Comparison of ENCODE assay signal across 23 cellular contexts in genomic region chr6:157098999-157099398, GRCh38.
DNase-seq lines count a peak whose midpoint lies in the region; ATAC-seq and TF ChIP-seq lines count a peak whose summit lies in the region.
"Had no signal": no experiment of that assay in that cellular context is flagged by ENCODE, and none has a peak within 500 bp of the region (broad histone marks: within the 10 kb centered on the region; RNA-seq: fewer than 3 reads in every experiment).

No MANE protein-coding gene starts in this region.

- peak overlapping the region; percentile 95 for H3K27ac Mint-ChIP-seq in CD4-positive, alpha-beta T cell
- H3K27ac Mint-ChIP-seq in T-cell = peak overlapping the region; percentile 93 to 94
- peak overlapping the region; percentile 19 for H3K27ac Mint-ChIP-seq in dendritic cell treated with granulocyte-macrophage colony-stimulating factor and Interleukin-4, amounts not matched to agents 40 ng/mL and 50 ng/mL, for 4 days
- H3K27ac Mint-ChIP-seq in natural killer cell treated with Interleukin-12 subunit alpha and Interleukin-12 subunit beta and Interleukin-15 and Interleukin-18, amount 100 ng/mL, for 72 hours = peak overlapping the region; percentile 68 to 89
- H3K27ac Mint-ChIP-seq: GM23338 had no signal

- no peak for ATAC-seq in CD4-positive, alpha-beta T cell (ENCODE audit: poor library complexity)
- ATAC-seq in T-cell (replicated peaks in 1 of 4) (no peak), mucosa of descending colon (no peak), upper lobe of right lung (no peak)
- no peak for ATAC-seq in natural killer cell treated with Interleukin-12 subunit alpha and Interleukin-12 subunit beta and Interleukin-15 and Interleukin-18, amount 100 ng/mL, for 72 hours
- ATAC-seq: A549, GM23338 had no signal

- DNase-seq in CD4-positive, alpha-beta T cell = no peak
- DNase-seq in T-cell = no peak
- DNase-seq in natural killer cell treated with Interleukin-12 subunit alpha and Interleukin-12 subunit beta and Interleukin-15 and Interleukin-18, amount 100 ng/mL, for 72 hours (ENCODE audit: low spot score) = no peak
- no peak for DNase-seq in mucosa of descending colon
- DNase-seq in breast epithelium (ENCODE audit: low spot score in 2 of 2) = no peak
- no peak for DNase-seq in upper lobe of right lung
- DNase-seq: COR-L47, DMS53, HCEC 1CT, NCI-H1092, NCI-H1417 treated with DMSO at 0.1 percent for 48 hours, NCI-H1694 treated with DMSO at 0.1 percent for 48 hours, NCI-H2081, NCI-H2227 treated with DMSO at 0.1 percent for 48 hours, NCI-H526 treated with DMSO at 0.1 percent for 48 hours, Right ventricle myocardium superior, RPMI8226 had no signal

- CTCF ChIA-PET in CD4-positive, alpha-beta T cell (lab: Charles Lee) = no interaction called here
- CTCF ChIA-PET in T-cell (lab: Charles Lee) = interaction anchor here (0.5 to 0.6 kb wide), 2 partner anchors 155 to 323 kb away, joined by 3 to 10 read pairs; no protein-coding TSS in a partner anchor

- no peaks in the 10 kb centered on the region for H3K9me3 ChIP-seq in CD4-positive, alpha-beta T cell (ENCODE audit: control insufficient read depth, low read length)
- H3K9me3 ChIP-seq in mucosa of descending colon = no peaks in the 10 kb centered on the region
- no peaks in the 10 kb centered on the region for H3K9me3 ChIP-seq in breast epithelium
- H3K9me3 ChIP-seq in upper lobe of right lung = no peaks in the 10 kb centered on the region
- H3K9me3 ChIP-seq: A549, SJSA1 had no signal

- no peak for TF ChIP-seq POLR2A in breast epithelium (IDR thresholded peaks at IDR 0.05)

- POLR2A ChIA-PET in CD4-positive, alpha-beta T cell (lab: Charles Lee) = interaction anchor here (0.6 to 2.0 kb wide), 5 partner anchors 9 to 320 kb away, joined by 3 to 5 read pairs (median 4); no protein-coding TSS in a partner anchor
- POLR2A ChIA-PET in T-cell (lab: Charles Lee) = interaction anchor here in 1 of 2 donors (0.5 kb wide), 1 partner anchor 77 kb away, joined by 6 read pairs; no protein-coding TSS in a partner anchor

- no peaks in the 10 kb centered on the region for H3K27me3 ChIP-seq in CD4-positive, alpha-beta T cell (ENCODE audit: control insufficient read depth, insufficient read depth, low read length)
- H3K27me3 ChIP-seq in breast epithelium (no peaks in the 10 kb centered on the region), upper lobe of right lung (no peaks in the 10 kb centered on the region)
- H3K27me3 ChIP-seq: SJSA1 had no signal

- no peak overlapping the region for H3K4me3 Mint-ChIP-seq in CD4-positive, alpha-beta T cell
- no peak overlapping the region for H3K4me3 Mint-ChIP-seq in T-cell
- no peak overlapping the region for H3K4me3 Mint-ChIP-seq in dendritic cell treated with granulocyte-macrophage colony-stimulating factor and Interleukin-4, amounts not matched to agents 40 ng/mL and 50 ng/mL, for 4 days
- H3K4me3 Mint-ChIP-seq in natural killer cell treated with Interleukin-12 subunit alpha and Interleukin-12 subunit beta and Interleukin-15 and Interleukin-18, amount 100 ng/mL, for 72 hours = no peak overlapping the region
- H3K4me3 Mint-ChIP-seq: GM23338 had no signal

- H3K27ac ChIP-seq in CD4-positive, alpha-beta T cell (ENCODE audit: low read depth, low read length) = peak overlapping the region; percentile 38
- H3K27ac ChIP-seq in breast epithelium (no peak overlapping the region), upper lobe of right lung (no peak overlapping the region)
- H3K27ac ChIP-seq: A549, C4-2B, SJSA1 had no signal

- intact Hi-C loops in CD4-positive, alpha-beta T cell (cut with DNase I, micrococcal nuclease) = no loop called here
- intact Hi-C loops in dendritic cell treated with granulocyte-macrophage colony-stimulating factor and Interleukin-4, amounts not matched to agents 40 ng/mL and 50 ng/mL, for 4 days (cut with micrococcal nuclease) = loop anchor here (10.0 kb wide), 1 partner anchor 54 kb away; no protein-coding TSS in a partner anchor
- intact Hi-C loops in mucosa of descending colon (cut with DNase I, micrococcal nuclease) (no loop called here), breast epithelium (cut with DNase I; ENCODE audit: low total_unique reads) (no loop called here), upper lobe of right lung (cut with DNase I) (no loop called here)

- no peaks in the 10 kb centered on the region for H3K27me3 Mint-ChIP-seq in CD4-positive, alpha-beta T cell
- no peaks in the 10 kb centered on the region for H3K27me3 Mint-ChIP-seq in T-cell
- H3K27me3 Mint-ChIP-seq in dendritic cell treated with granulocyte-macrophage colony-stimulating factor and Interleukin-4, amounts not matched to agents 40 ng/mL and 50 ng/mL, for 4 days = no peaks in the 10 kb centered on the region
- H3K27me3 Mint-ChIP-seq in natural killer cell treated with Interleukin-12 subunit alpha and Interleukin-12 subunit beta and Interleukin-15 and Interleukin-18, amount 100 ng/mL, for 72 hours = no peaks in the 10 kb centered on the region
- H3K27me3 Mint-ChIP-seq: IgD-negative memory B cell had no signal

- no peaks in the 10 kb centered on the region for H3K36me3 ChIP-seq in mucosa of descending colon (ENCODE audit: low read depth)
- H3K36me3 ChIP-seq in breast epithelium = no peaks in the 10 kb centered on the region
- H3K36me3 ChIP-seq in upper lobe of right lung = no peaks in the 10 kb centered on the region
- H3K36me3 ChIP-seq: SJSA1 had no signal

- TF ChIP-seq CTCF in CD4-positive, alpha-beta T cell (IDR thresholded peaks at IDR 0.05) = no peak
- TF ChIP-seq CTCF in mucosa of descending colon (IDR thresholded peaks at IDR 0.05) (no peak), breast epithelium (IDR thresholded peaks at IDR 0.05) (no peak), upper lobe of right lung (IDR thresholded peaks at IDR 0.05) (no peak)

- H3K36me3 Mint-ChIP-seq in CD4-positive, alpha-beta T cell (ENCODE audit: low read depth) = peaks cover 15% of the 10 kb centered on the region
- H3K36me3 Mint-ChIP-seq in T-cell = peaks cover 13% of the 10 kb centered on the region
- H3K36me3 Mint-ChIP-seq in dendritic cell treated with granulocyte-macrophage colony-stimulating factor and Interleukin-4, amounts not matched to agents 40 ng/mL and 50 ng/mL, for 4 days (ENCODE audit: low read depth) = peaks cover 22% of the 10 kb centered on the region
- H3K36me3 Mint-ChIP-seq in natural killer cell treated with Interleukin-12 subunit alpha and Interleukin-12 subunit beta and Interleukin-15 and Interleukin-18, amount 100 ng/mL, for 72 hours = no peaks in the 10 kb centered on the region

- no peak overlapping the region for H3K4me3 ChIP-seq in mucosa of descending colon
- H3K4me3 ChIP-seq in breast epithelium = no peak overlapping the region
- no peak overlapping the region for H3K4me3 ChIP-seq in upper lobe of right lung
- H3K4me3 ChIP-seq: A549, GM23338, SJSA1 had no signal

- H3K9me3 Mint-ChIP-seq in CD4-positive, alpha-beta T cell = no peaks in the 10 kb centered on the region
- no peaks in the 10 kb centered on the region for H3K9me3 Mint-ChIP-seq in T-cell
- no peaks in the 10 kb centered on the region for H3K9me3 Mint-ChIP-seq in dendritic cell treated with granulocyte-macrophage colony-stimulating factor and Interleukin-4, amounts not matched to agents 40 ng/mL and 50 ng/mL, for 4 days
- no peaks in the 10 kb centered on the region for H3K9me3 Mint-ChIP-seq in natural killer cell treated with Interleukin-12 subunit alpha and Interleukin-12 subunit beta and Interleukin-15 and Interleukin-18, amount 100 ng/mL, for 72 hours
- H3K9me3 Mint-ChIP-seq: GM23338, IgD-negative memory B cell had no signal

- H3K4me1 Mint-ChIP-seq in CD4-positive, alpha-beta T cell (ENCODE audit: low read depth) = peaks cover 83% of the 10 kb centered on the region
- H3K4me1 Mint-ChIP-seq in T-cell = peaks cover 50 to 69% (median 68%) of the 10 kb centered on the region in 3 donors
- H3K4me1 Mint-ChIP-seq in dendritic cell treated with granulocyte-macrophage colony-stimulating factor and Interleukin-4, amounts not matched to agents 40 ng/mL and 50 ng/mL, for 4 days (ENCODE audit: low read depth) = peaks cover 77% of the 10 kb centered on the region
- peaks cover 41 to 44% of the 10 kb centered on the region in 2 donors for H3K4me1 Mint-ChIP-seq in natural killer cell treated with Interleukin-12 subunit alpha and Interleukin-12 subunit beta and Interleukin-15 and Interleukin-18, amount 100 ng/mL, for 72 hours (ENCODE audit: low read depth in 2 of 2)

- no peaks in the 10 kb centered on the region for H3K4me1 ChIP-seq in mucosa of descending colon (ENCODE audit: low read depth)
- no peaks in the 10 kb centered on the region for H3K4me1 ChIP-seq in breast epithelium
- peaks cover 10% of the 10 kb centered on the region for H3K4me1 ChIP-seq in upper lobe of right lung
- H3K4me1 ChIP-seq: SJSA1 had no signal

Comparison
In these comparisons a context has a peak if more than half of its experiments do, and no peak if none do; other contexts are left out.
1. H3K27ac Mint-ChIP-seq: peak in every context shown above with its lines; median percentile 95 in CD4-positive, alpha-beta T cell; 94 in T-cell; 78 in natural killer cell treated with Interleukin-12 subunit alpha and Interleukin-12 subunit beta and Interleukin-15 and Interleukin-18, amount 100 ng/mL, for 72 hours; 19 in dendritic cell treated with granulocyte-macrophage colony-stimulating factor and Interleukin-4, amounts not matched to agents 40 ng/mL and 50 ng/mL, for 4 days.